ENCODE assay signal across 20 cellular contexts in genomic region chr5:142671801-142672200, GRCh38. TPM values are rescaled to one million over a fixed set of nuclear protein-coding genes. Genes with fewer than 3 reads are reported as not detected.
A peak's percentile ranks its signal among the peaks of the same experiment; 100 is the strongest.
DNase-seq lines count a peak whose midpoint lies in the region; ATAC-seq and TF ChIP-seq lines count a peak whose summit lies in the region.
"Had no signal": no experiment of that assay in that cellular context is flagged by ENCODE, and none has a peak within 500 bp of the region (broad histone marks: within the 10 kb centered on the region; RNA-seq: fewer than 3 reads in every experiment).

No MANE protein-coding gene starts in this region.

- H3K27ac ChIP-seq in prostate gland = no peak overlapping the region
- H3K27ac ChIP-seq: KMS-11, SJCRH30, WERI-Rb-1 had no signal

- no peaks in the 10 kb centered on the region for H3K36me3 ChIP-seq in adipocyte (ENCODE audit: control insufficient read depth, insufficient read depth, low read length, severe bottlenecking)
- no peaks in the 10 kb centered on the region for H3K36me3 ChIP-seq in skeletal muscle satellite cell (ENCODE audit: insufficient read depth, low read length)
- H3K36me3 ChIP-seq in prostate gland = no peaks in the 10 kb centered on the region
- H3K36me3 ChIP-seq: SJCRH30, WERI-Rb-1 had no signal

- intact Hi-C loops in activated naive CD4-positive, alpha-beta T cell treated with anti-CD3 and anti-CD28 coated beads for 36 hours (cut with micrococcal nuclease) = no loop called here
- intact Hi-C loops in prostate gland (cut with DNase I) = no loop called here

- CTCF ChIA-PET in activated naive CD4-positive, alpha-beta T cell treated with anti-CD3 and anti-CD28 coated beads for 36 hours (lab: Charles Lee) = interaction anchor here (0.7 to 3.9 kb wide), 2 partner anchors 17 to 488 kb away, joined by 3 to 18 read pairs; no protein-coding TSS in a partner anchor

- DNase-seq in GM03348 (ENCODE audit: low spot score) (peak; percentile 79), adipocyte (ENCODE audit: low read depth) (peak; percentile 75), fibroblast of the aortic adventitia (ENCODE audit: low read depth) (peak; percentile 75), GM19240 (ENCODE audit: insufficient read length, low spot score) (no peak), prostate gland (ENCODE audit: low spot score) (no peak)
- no peak for DNase-seq in activated naive CD4-positive, alpha-beta T cell treated with anti-CD3 and anti-CD28 coated beads for 36 hours
- DNase-seq: CD4-positive, alpha-beta T cell; GDM1; left colon; naive B cell; NCI-H1694; retina; SJCRH30; stimulated activated naive CD4-positive, alpha-beta T cell treated with Interleukin-2 at 50 U/mL for 16 hours; WERI-Rb-1 had no signal

- no peaks in the 10 kb centered on the region for H3K27me3 Mint-ChIP-seq in activated naive CD4-positive, alpha-beta T cell treated with anti-CD3 and anti-CD28 coated beads for 36 hours (ENCODE audit: low read depth)
- H3K27me3 Mint-ChIP-seq: activated naive CD8-positive, alpha-beta T cell; CD4-positive, alpha-beta T cell had no signal

- no peaks in the 10 kb centered on the region for H3K9me3 Mint-ChIP-seq in activated naive CD4-positive, alpha-beta T cell treated with anti-CD3 and anti-CD28 coated beads for 36 hours
- H3K9me3 Mint-ChIP-seq: CD4-positive, alpha-beta T cell; dendritic cell treated with granulocyte-macrophage colony-stimulating factor and Interleukin-4, amounts not matched to agents 40 ng/mL and 50 ng/mL, for 4 days had no signal

- H3K36me3 Mint-ChIP-seq in activated naive CD4-positive, alpha-beta T cell treated with anti-CD3 and anti-CD28 coated beads for 36 hours (ENCODE audit: low read depth) = no peaks in the 10 kb centered on the region
- H3K36me3 Mint-ChIP-seq: activated naive CD8-positive, alpha-beta T cell; naive B cell had no signal

- WGBS in prostate gland = 62% methylated on average over 1 of the region's 1 CpG

- H3K27ac Mint-ChIP-seq in activated naive CD4-positive, alpha-beta T cell treated with anti-CD3 and anti-CD28 coated beads for 36 hours = no peak overlapping the region
- H3K27ac Mint-ChIP-seq: activated naive CD8-positive, alpha-beta T cell; CD4-positive, alpha-beta T cell; dendritic cell treated with granulocyte-macrophage colony-stimulating factor and Interleukin-4, amounts not matched to agents 40 ng/mL and 50 ng/mL, for 4 days; naive B cell had no signal

- H3K4me1 ChIP-seq in adipocyte (ENCODE audit: control insufficient read depth, insufficient read depth, low read length) (peaks cover 44% of the 10 kb centered on the region), skeletal muscle satellite cell (ENCODE audit: control insufficient read depth, insufficient read depth, low read length) (peaks cover 47% of the 10 kb centered on the region), prostate gland (replicated peaks) (no peaks in the 10 kb centered on the region)

- H3K4me3 Mint-ChIP-seq in activated naive CD4-positive, alpha-beta T cell treated with anti-CD3 and anti-CD28 coated beads for 36 hours = no peak overlapping the region
- H3K4me3 Mint-ChIP-seq: activated naive CD8-positive, alpha-beta T cell; CD4-positive, alpha-beta T cell; dendritic cell treated with granulocyte-macrophage colony-stimulating factor and Interleukin-4, amounts not matched to agents 40 ng/mL and 50 ng/mL, for 4 days; naive B cell had no signal

- no peaks in the 10 kb centered on the region for H3K9me3 ChIP-seq in adipocyte (ENCODE audit: control insufficient read depth, low read length)
- H3K9me3 ChIP-seq in skeletal muscle satellite cell (replicated peaks; ENCODE audit: low read length) = no peaks in the 10 kb centered on the region
- no peaks in the 10 kb centered on the region for H3K9me3 ChIP-seq in prostate gland
- H3K9me3 ChIP-seq: SJCRH30 had no signal

- no peak for ATAC-seq in HG03442 (IDR thresholded peaks at IDR 0.05; ENCODE audit: unreplicated experiment)
- ATAC-seq: left colon had no signal

- no peaks in the 10 kb centered on the region for H3K4me1 Mint-ChIP-seq in activated naive CD4-positive, alpha-beta T cell treated with anti-CD3 and anti-CD28 coated beads for 36 hours (ENCODE audit: low read depth)
- H3K4me1 Mint-ChIP-seq: naive B cell had no signal

- H3K27me3 ChIP-seq in adipocyte (replicated peaks; ENCODE audit: control insufficient read depth, insufficient read depth, low read length) (no peaks in the 10 kb centered on the region), skeletal muscle satellite cell (ENCODE audit: control insufficient read depth, insufficient read depth, low read length) (no peaks in the 10 kb centered on the region), prostate gland (replicated peaks; ENCODE audit: insufficient read depth) (no peaks in the 10 kb centered on the region)

- TF ChIP-seq POLR2A in prostate gland (IDR thresholded peaks at IDR 0.05) = no peak

- peak overlapping the region; percentile 80 for H3K9ac ChIP-seq in adipocyte (ENCODE audit: low read length)
- H3K9ac ChIP-seq in skeletal muscle satellite cell (ENCODE audit: low read depth, low read length) = peak overlapping the region; percentile 32
- H3K9ac ChIP-seq: KMS-11 had no signal

- TF ChIP-seq CTCF in fibroblast of the aortic adventitia (IDR thresholded peaks at IDR 0.05; ENCODE audit: insufficient read depth, low read length) = no peak
- TF ChIP-seq CTCF in prostate gland (IDR thresholded peaks at IDR 0.05) = no peak

- H3K4me2 ChIP-seq in skeletal muscle satellite cell (ENCODE audit: low read length) = peak overlapping the region; percentile 52
- H3K4me2 ChIP-seq: KMS-11 had no signal

- H3K4me3 ChIP-seq in adipocyte (ENCODE audit: low read length) (peak overlapping the region; percentile 53), fibroblast of the aortic adventitia (ENCODE audit: low read depth, low read length) (no peak overlapping the region), skeletal muscle satellite cell (ENCODE audit: low read length) (peak overlapping the region; percentile 14), prostate gland (no peak overlapping the region)
- H3K4me3 ChIP-seq: SJCRH30 had no signal

RNA-seq across cellular contexts. Expression of gene FGF1, which starts 14.1 kb away (rescaled TPM):
- 1.2 and 3.4 TPM in 2 replicates for total RNA-seq in fibroblast of the aortic adventitia (ENCODE audit: low replicate concordance)
- 1.5 TPM in 2 replicates for total RNA-seq in skeletal muscle satellite cell (2012; rRNA removed)
- total RNA-seq in activated naive CD4-positive, alpha-beta T cell treated with anti-CD3 and anti-CD28 coated beads for 36 hours = not detected
- 1 to 10 TPM; 2.0 to 9.4 TPM for total RNA-seq in prostate gland
- total RNA-seq: CD4-positive, alpha-beta T cell; SJCRH30 had no signal

Comparison
In these comparisons a context has a peak if more than half of its experiments do, and no peak if none do; other contexts are left out.
1. DNase-seq: peak in GM03348 (single experiment), adipocyte (single experiment) and fibroblast of the aortic adventitia (single experiment); none in activated naive CD4-positive, alpha-beta T cell treated with anti-CD3 and anti-CD28 coated beads for 36 hours (single experiment), GM19240 (single experiment) and prostate gland (single experiment).
2. H3K4me3 ChIP-seq: peak in adipocyte (single experiment) and skeletal muscle satellite cell (single experiment); none in fibroblast of the aortic adventitia (single experiment) and prostate gland (0 of 2).